ENCODE assay signal across 1 cellular context in the genomic region with DNA sequence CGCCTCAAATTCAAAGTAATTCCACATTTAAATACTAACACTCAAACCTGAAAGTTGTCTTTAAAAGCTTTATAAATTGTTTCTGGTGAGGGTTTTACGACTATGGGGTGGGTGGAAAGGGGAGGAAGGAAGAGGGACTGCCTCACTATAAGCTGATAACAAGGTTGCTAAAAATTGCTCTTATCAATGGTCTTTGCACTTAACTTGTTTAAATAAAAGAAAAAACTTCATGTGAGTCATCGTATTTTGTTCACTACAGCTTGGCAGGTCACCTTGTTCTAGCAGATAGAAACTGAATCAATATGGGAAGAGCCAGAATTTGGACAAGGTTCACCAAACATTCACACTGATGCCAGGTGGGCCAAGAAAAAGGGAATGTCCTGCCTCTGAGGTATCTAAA.
TF ChIP-seq lines count a peak whose summit lies in the region.

No MANE protein-coding gene starts in this region.

TF ChIP-seq in HepG2, 621 proteins besides CTCF, POLR2A, EP300 and RAD21 (continued from another document and continues in another):
- TF ChIP-seq, protein P1, sequence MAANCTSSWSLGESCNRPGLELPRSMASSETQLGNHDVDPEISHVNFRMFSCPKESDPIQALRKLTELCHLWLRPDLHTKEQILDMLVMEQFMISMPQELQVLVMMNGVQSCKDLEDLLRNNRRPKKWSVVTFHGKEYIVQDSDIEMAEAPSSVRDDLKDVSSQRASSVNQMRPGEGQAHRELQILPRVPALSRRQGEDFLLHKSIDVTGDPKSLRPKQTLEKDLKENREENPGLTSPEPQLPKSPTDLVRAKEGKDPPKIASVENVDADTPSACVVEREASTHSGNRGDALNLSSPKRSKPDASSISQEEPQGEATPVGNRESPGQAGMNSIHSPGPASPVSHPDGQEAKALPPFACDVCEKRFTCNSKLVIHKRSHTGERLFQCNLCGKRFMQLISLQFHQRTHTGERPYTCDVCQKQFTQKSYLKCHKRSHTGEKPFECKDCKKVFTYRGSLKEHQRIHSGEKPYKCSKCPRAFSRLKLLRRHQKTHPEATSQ (CRISPR knock-in tag; IDR thresholded peaks at IDR 0.05; ENCODE audit: borderline replicate concordance), result no peak
- TF ChIP-seq, protein P2, sequence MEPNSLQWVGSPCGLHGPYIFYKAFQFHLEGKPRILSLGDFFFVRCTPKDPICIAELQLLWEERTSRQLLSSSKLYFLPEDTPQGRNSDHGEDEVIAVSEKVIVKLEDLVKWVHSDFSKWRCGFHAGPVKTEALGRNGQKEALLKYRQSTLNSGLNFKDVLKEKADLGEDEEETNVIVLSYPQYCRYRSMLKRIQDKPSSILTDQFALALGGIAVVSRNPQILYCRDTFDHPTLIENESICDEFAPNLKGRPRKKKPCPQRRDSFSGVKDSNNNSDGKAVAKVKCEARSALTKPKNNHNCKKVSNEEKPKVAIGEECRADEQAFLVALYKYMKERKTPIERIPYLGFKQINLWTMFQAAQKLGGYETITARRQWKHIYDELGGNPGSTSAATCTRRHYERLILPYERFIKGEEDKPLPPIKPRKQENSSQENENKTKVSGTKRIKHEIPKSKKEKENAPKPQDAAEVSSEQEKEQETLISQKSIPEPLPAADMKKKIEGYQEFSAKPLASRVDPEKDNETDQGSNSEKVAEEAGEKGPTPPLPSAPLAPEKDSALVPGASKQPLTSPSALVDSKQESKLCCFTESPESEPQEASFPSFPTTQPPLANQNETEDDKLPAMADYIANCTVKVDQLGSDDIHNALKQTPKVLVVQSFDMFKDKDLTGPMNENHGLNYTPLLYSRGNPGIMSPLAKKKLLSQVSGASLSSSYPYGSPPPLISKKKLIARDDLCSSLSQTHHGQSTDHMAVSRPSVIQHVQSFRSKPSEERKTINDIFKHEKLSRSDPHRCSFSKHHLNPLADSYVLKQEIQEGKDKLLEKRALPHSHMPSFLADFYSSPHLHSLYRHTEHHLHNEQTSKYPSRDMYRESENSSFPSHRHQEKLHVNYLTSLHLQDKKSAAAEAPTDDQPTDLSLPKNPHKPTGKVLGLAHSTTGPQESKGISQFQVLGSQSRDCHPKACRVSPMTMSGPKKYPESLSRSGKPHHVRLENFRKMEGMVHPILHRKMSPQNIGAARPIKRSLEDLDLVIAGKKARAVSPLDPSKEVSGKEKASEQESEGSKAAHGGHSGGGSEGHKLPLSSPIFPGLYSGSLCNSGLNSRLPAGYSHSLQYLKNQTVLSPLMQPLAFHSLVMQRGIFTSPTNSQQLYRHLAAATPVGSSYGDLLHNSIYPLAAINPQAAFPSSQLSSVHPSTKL (CRISPR knock-in tag; IDR thresholded peaks at IDR 0.05), result no peak
- TF ChIP-seq HNRNPK (IDR thresholded peaks at IDR 0.05; ENCODE audit: low read depth, low read length, poor library complexity, severe bottlenecking), result no peak
- TF ChIP-seq U2AF2 (IDR thresholded peaks at IDR 0.05; ENCODE audit: low read depth, low read length), result no peak
- TF ChIP-seq CENPX (CRISPR knock-in tag; IDR thresholded peaks at IDR 0.05), result no peak
- no peak for TF ChIP-seq SRSF1 (optimal IDR thresholded peaks at IDR 0.05; ENCODE audit: low read depth, low read length)
- no peak for TF ChIP-seq ATM (IDR thresholded peaks at IDR 0.05; ENCODE audit: borderline replicate concordance)
- TF ChIP-seq ISL2 (CRISPR knock-in tag; IDR thresholded peaks at IDR 0.05), result no peak
- TF ChIP-seq RORA (CRISPR knock-in tag; IDR thresholded peaks at IDR 0.05), result no peak
- no peak for TF ChIP-seq HNRNPH1 (optimal IDR thresholded peaks at IDR 0.05; ENCODE audit: low read depth, low read length)
- TF ChIP-seq, protein P3, sequence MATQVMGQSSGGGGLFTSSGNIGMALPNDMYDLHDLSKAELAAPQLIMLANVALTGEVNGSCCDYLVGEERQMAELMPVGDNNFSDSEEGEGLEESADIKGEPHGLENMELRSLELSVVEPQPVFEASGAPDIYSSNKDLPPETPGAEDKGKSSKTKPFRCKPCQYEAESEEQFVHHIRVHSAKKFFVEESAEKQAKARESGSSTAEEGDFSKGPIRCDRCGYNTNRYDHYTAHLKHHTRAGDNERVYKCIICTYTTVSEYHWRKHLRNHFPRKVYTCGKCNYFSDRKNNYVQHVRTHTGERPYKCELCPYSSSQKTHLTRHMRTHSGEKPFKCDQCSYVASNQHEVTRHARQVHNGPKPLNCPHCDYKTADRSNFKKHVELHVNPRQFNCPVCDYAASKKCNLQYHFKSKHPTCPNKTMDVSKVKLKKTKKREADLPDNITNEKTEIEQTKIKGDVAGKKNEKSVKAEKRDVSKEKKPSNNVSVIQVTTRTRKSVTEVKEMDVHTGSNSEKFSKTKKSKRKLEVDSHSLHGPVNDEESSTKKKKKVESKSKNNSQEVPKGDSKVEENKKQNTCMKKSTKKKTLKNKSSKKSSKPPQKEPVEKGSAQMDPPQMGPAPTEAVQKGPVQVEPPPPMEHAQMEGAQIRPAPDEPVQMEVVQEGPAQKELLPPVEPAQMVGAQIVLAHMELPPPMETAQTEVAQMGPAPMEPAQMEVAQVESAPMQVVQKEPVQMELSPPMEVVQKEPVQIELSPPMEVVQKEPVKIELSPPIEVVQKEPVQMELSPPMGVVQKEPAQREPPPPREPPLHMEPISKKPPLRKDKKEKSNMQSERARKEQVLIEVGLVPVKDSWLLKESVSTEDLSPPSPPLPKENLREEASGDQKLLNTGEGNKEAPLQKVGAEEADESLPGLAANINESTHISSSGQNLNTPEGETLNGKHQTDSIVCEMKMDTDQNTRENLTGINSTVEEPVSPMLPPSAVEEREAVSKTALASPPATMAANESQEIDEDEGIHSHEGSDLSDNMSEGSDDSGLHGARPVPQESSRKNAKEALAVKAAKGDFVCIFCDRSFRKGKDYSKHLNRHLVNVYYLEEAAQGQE (IDR thresholded peaks at IDR 0.05; ENCODE audit: borderline replicate concordance in 1 of 2, low read depth in 1 of 2, low read length in 2 of 2), result no peak
- TF ChIP-seq, protein P4, sequence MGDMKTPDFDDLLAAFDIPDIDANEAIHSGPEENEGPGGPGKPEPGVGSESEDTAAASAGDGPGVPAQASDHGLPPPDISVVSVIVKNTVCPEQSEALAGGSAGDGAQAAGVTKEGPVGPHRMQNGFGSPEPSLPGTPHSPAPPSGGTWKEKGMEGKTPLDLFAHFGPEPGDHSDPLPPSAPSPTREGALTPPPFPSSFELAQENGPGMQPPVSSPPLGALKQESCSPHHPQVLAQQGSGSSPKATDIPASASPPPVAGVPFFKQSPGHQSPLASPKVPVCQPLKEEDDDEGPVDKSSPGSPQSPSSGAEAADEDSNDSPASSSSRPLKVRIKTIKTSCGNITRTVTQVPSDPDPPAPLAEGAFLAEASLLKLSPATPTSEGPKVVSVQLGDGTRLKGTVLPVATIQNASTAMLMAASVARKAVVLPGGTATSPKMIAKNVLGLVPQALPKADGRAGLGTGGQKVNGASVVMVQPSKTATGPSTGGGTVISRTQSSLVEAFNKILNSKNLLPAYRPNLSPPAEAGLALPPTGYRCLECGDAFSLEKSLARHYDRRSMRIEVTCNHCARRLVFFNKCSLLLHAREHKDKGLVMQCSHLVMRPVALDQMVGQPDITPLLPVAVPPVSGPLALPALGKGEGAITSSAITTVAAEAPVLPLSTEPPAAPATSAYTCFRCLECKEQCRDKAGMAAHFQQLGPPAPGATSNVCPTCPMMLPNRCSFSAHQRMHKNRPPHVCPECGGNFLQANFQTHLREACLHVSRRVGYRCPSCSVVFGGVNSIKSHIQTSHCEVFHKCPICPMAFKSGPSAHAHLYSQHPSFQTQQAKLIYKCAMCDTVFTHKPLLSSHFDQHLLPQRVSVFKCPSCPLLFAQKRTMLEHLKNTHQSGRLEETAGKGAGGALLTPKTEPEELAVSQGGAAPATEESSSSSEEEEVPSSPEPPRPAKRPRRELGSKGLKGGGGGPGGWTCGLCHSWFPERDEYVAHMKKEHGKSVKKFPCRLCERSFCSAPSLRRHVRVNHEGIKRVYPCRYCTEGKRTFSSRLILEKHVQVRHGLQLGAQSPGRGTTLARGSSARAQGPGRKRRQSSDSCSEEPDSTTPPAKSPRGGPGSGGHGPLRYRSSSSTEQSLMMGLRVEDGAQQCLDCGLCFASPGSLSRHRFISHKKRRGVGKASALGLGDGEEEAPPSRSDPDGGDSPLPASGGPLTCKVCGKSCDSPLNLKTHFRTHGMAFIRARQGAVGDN (CRISPR knock-in tag; IDR thresholded peaks at IDR 0.05), result no peak
- no peak for TF ChIP-seq RFX3 (CRISPR knock-in tag; IDR thresholded peaks at IDR 0.05)
- no peak for TF ChIP-seq ARHGAP35 (CRISPR knock-in tag; IDR thresholded peaks at IDR 0.05; ENCODE audit: borderline replicate concordance)
- TF ChIP-seq, protein P5, sequence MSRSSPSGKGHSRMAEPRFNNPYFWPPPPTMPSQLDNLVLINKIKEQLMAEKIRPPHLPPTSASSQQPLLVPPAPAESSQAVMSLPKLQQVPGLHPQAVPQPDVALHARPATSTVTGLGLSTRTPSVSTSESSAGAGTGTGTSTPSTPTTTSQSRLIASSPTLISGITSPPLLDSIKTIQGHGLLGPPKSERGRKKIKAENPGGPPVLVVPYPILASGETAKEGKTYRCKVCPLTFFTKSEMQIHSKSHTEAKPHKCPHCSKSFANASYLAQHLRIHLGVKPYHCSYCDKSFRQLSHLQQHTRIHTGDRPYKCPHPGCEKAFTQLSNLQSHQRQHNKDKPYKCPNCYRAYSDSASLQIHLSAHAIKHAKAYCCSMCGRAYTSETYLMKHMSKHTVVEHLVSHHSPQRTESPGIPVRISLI (CRISPR knock-in tag; IDR thresholded peaks at IDR 0.05; ENCODE audit: borderline replicate concordance), result peak; percentile 66; the same call in 1 of the 2 replicates
- no peak for TF ChIP-seq ZNF570 (CRISPR knock-in tag; IDR thresholded peaks at IDR 0.05; ENCODE audit: borderline replicate concordance)
- TF ChIP-seq ZNF326 (CRISPR knock-in tag; IDR thresholded peaks at IDR 0.05; ENCODE audit: borderline replicate concordance), result no peak
- TF ChIP-seq, protein P6, sequence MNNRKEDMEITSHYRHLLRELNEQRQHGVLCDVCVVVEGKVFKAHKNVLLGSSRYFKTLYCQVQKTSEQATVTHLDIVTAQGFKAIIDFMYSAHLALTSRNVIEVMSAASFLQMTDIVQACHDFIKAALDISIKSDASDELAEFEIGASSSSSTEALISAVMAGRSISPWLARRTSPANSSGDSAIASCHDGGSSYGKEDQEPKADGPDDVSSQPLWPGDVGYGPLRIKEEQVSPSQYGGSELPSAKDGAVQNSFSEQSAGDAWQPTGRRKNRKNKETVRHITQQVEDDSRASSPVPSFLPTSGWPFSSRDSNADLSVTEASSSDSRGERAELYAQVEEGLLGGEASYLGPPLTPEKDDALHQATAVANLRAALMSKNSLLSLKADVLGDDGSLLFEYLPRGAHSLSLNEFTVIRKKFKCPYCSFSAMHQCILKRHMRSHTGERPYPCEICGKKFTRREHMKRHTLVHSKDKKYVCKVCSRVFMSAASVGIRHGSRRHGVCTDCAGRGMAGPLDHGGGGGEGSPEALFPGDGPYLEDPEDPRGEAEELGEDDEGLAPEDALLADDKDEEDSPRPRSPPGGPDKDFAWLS (CRISPR knock-in tag; IDR thresholded peaks at IDR 0.05; ENCODE audit: borderline replicate concordance), result no peak
- no peak for TF ChIP-seq ZNF33A (CRISPR knock-in tag; IDR thresholded peaks at IDR 0.05; ENCODE audit: borderline replicate concordance)
- TF ChIP-seq, protein P7, sequence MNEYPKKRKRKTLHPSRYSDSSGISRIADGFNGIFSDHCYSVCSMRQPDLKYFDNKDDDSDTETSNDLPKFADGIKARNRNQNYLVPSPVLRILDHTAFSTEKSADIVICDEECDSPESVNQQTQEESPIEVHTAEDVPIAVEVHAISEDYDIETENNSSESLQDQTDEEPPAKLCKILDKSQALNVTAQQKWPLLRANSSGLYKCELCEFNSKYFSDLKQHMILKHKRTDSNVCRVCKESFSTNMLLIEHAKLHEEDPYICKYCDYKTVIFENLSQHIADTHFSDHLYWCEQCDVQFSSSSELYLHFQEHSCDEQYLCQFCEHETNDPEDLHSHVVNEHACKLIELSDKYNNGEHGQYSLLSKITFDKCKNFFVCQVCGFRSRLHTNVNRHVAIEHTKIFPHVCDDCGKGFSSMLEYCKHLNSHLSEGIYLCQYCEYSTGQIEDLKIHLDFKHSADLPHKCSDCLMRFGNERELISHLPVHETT (CRISPR knock-in tag; conservative IDR thresholded peaks at IDR 0.05), result no peak
- TF ChIP-seq, protein P8, sequence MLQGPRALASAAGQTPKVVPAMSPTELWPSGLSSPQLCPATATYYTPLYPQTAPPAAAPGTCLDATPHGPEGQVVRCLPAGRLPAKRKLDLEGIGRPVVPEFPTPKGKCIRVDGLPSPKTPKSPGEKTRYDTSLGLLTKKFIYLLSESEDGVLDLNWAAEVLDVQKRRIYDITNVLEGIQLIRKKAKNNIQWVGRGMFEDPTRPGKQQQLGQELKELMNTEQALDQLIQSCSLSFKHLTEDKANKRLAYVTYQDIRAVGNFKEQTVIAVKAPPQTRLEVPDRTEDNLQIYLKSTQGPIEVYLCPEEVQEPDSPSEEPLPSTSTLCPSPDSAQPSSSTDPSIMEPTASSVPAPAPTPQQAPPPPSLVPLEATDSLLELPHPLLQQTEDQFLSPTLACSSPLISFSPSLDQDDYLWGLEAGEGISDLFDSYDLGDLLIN (CRISPR knock-in tag; IDR thresholded peaks at IDR 0.05; ENCODE audit: borderline replicate concordance), result no peak
- TF ChIP-seq ZNF724P (CRISPR knock-in tag; IDR thresholded peaks at IDR 0.05; ENCODE audit: borderline replicate concordance), result no peak
- TF ChIP-seq, protein P9, sequence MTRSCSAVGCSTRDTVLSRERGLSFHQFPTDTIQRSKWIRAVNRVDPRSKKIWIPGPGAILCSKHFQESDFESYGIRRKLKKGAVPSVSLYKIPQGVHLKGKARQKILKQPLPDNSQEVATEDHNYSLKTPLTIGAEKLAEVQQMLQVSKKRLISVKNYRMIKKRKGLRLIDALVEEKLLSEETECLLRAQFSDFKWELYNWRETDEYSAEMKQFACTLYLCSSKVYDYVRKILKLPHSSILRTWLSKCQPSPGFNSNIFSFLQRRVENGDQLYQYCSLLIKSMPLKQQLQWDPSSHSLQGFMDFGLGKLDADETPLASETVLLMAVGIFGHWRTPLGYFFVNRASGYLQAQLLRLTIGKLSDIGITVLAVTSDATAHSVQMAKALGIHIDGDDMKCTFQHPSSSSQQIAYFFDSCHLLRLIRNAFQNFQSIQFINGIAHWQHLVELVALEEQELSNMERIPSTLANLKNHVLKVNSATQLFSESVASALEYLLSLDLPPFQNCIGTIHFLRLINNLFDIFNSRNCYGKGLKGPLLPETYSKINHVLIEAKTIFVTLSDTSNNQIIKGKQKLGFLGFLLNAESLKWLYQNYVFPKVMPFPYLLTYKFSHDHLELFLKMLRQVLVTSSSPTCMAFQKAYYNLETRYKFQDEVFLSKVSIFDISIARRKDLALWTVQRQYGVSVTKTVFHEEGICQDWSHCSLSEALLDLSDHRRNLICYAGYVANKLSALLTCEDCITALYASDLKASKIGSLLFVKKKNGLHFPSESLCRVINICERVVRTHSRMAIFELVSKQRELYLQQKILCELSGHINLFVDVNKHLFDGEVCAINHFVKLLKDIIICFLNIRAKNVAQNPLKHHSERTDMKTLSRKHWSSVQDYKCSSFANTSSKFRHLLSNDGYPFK (CRISPR knock-in tag; IDR thresholded peaks at IDR 0.05; ENCODE audit: borderline replicate concordance), result no peak
- no peak for TF ChIP-seq ZKSCAN5 (CRISPR knock-in tag; IDR thresholded peaks at IDR 0.05)
- TF ChIP-seq, protein P10, sequence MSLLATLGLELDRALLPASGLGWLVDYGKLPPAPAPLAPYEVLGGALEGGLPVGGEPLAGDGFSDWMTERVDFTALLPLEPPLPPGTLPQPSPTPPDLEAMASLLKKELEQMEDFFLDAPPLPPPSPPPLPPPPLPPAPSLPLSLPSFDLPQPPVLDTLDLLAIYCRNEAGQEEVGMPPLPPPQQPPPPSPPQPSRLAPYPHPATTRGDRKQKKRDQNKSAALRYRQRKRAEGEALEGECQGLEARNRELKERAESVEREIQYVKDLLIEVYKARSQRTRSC (CRISPR knock-in tag; IDR thresholded peaks at IDR 0.05; ENCODE audit: low read depth), result no peak
